ENCODE assay signal across 8 cellular contexts in the genomic region with DNA sequence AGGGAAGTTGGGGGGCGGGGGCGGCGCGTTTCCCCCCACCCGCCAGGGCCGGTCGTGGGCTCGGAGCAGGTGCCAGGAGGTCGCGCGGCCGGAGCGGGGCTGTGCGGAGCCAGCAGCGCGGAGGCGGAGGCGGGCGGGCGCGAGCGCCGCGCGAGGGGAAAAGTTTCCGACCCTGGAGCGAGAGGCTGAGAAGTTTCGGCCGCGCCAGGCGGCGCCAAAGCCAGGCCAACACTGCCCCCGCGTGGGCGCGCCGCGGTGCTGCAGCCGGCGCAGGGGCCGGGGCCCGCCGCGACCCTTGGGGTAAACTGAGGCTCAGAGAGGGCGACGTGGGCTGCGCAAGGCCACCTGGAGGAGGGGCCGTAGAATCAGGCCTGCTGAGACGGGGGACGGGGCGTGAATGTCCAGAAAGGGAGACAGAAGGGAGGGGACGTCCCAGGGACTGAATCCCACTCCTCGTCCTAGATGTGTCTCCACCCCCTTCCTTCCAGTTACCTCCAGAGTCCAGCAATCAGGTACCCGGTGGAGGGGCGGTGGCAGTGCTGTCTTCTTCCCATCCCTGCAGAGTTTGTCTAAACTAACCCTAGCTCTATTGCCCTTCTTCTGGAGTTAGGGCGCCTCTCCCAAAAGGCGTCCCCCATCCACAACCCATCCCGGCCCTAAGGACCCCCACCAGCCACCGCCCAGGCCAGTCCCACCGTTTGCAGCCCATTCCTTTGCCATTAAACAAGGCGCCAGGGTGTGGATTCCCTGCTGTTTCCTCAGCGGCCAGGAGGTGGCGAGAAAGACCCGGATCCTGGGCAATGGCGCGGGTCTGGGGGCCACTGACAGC. TPM values are rescaled to one million over a fixed set of nuclear protein-coding genes. Genes with fewer than 3 reads are reported as not detected.
DNase-seq lines count a peak whose midpoint lies in the region; ATAC-seq and TF ChIP-seq lines count a peak whose summit lies in the region.

No MANE protein-coding gene starts in this region.

- H3K9ac ChIP-seq in ES-I3 (ENCODE audit: low read depth, low read length), result peak overlapping the region; percentile 63

- H3K27me3 ChIP-seq in muscle layer of duodenum (ENCODE audit: low read depth, low read length), result no peaks in the 10 kb centered on the region

- ATAC-seq in HG03108 (IDR thresholded peaks at IDR 0.05; ENCODE audit: unreplicated experiment) (peak; percentile 46), GM21737 (IDR thresholded peaks at IDR 0.05; ENCODE audit: unreplicated experiment) (no peak)
- peak; percentile 79 to 80 for ATAC-seq in activated T-cell treated with anti-CD3 and anti-CD28 coated beads, Interleukin-2, amount 50 U/mL, for 4 hours
- ATAC-seq in stimulated activated memory B cell treated with anti-CD40 and anti-IgM and Interleukin-4, amounts not matched to agents 10 μg/mL and 1 μg/mL and 100 μg/mL, for 72 hours, result peak; percentile 78

- peak overlapping the region; percentile 76 for H3K27ac Mint-ChIP-seq in stimulated activated memory B cell treated with anti-CD40 and anti-IgM and Interleukin-4, amounts not matched to agents 10 μg/mL and 1 μg/mL and 100 μg/mL, for 72 hours

- peak overlapping the region; percentile 76 for H3K4me3 Mint-ChIP-seq in activated T-cell treated with anti-CD3 and anti-CD28 coated beads, Interleukin-2, amount 50 U/mL, for 4 hours
- H3K4me3 Mint-ChIP-seq in stimulated activated memory B cell treated with anti-CD40 and anti-IgM and Interleukin-4, amounts not matched to agents 10 μg/mL and 1 μg/mL and 100 μg/mL, for 72 hours, result peak overlapping the region; percentile 78

- peaks cover 22% of the 10 kb centered on the region for H3K4me1 Mint-ChIP-seq in activated T-cell treated with anti-CD3 and anti-CD28 coated beads, Interleukin-2, amount 50 U/mL, for 4 hours (ENCODE audit: low read depth)
- H3K4me1 Mint-ChIP-seq in stimulated activated memory B cell treated with anti-CD40 and anti-IgM and Interleukin-4, amounts not matched to agents 10 μg/mL and 1 μg/mL and 100 μg/mL, for 72 hours, result peaks cover 35% of the 10 kb centered on the region

- H3K36me3 Mint-ChIP-seq in activated T-cell treated with anti-CD3 and anti-CD28 coated beads, Interleukin-2, amount 50 U/mL, for 4 hours (ENCODE audit: insufficient read depth), result no peaks in the 10 kb centered on the region
- no peaks in the 10 kb centered on the region for H3K36me3 Mint-ChIP-seq in stimulated activated memory B cell treated with anti-CD40 and anti-IgM and Interleukin-4, amounts not matched to agents 10 μg/mL and 1 μg/mL and 100 μg/mL, for 72 hours

- no peaks in the 10 kb centered on the region for H3K9me3 ChIP-seq in ES-I3 (ENCODE audit: control insufficient read depth, insufficient read depth, low read length)
- H3K9me3 ChIP-seq in muscle layer of duodenum (ENCODE audit: control insufficient read depth in 1 of 2, low read length in 2 of 2), result no peaks in the 10 kb centered on the region

- H3K27me3 Mint-ChIP-seq in activated T-cell treated with anti-CD3 and anti-CD28 coated beads, Interleukin-2, amount 50 U/mL, for 4 hours (ENCODE audit: low read depth), result no peaks in the 10 kb centered on the region
- peaks cover 8% of the 10 kb centered on the region for H3K27me3 Mint-ChIP-seq in stimulated activated memory B cell treated with anti-CD40 and anti-IgM and Interleukin-4, amounts not matched to agents 10 μg/mL and 1 μg/mL and 100 μg/mL, for 72 hours

- no peak for TF ChIP-seq POLR2A in erythroblast (IDR thresholded peaks at IDR 0.05; ENCODE audit: low read length)

- DNase-seq in OCI-M2 (lab: John Stamatoyannopoulos, UW; ENCODE audit: unreplicated experiment), result peak; percentile 11
- peak; percentile 72 for DNase-seq in activated T-cell treated with anti-CD3 and anti-CD28 coated beads, Interleukin-2, amount 50 U/mL, for 4 hours
- DNase-seq in erythroblast (lab: John Stamatoyannopoulos, UW), result peak; percentile 55 to 67

- H3K4me1 ChIP-seq in ES-I3 (ENCODE audit: insufficient read depth, low read length) (peaks cover 15% of the 10 kb centered on the region; the same call in 1 of the 2 replicates), muscle layer of duodenum (ENCODE audit: control insufficient read depth in 1 of 2, insufficient read depth in 2 of 2, low read length in 2 of 2) (peaks cover 6 to 15% of the 10 kb centered on the region in 2 donors)

- H3K4me3 ChIP-seq in muscle layer of duodenum (ENCODE audit: low read depth in 1 of 2, low read length in 2 of 2), result peak overlapping the region; percentile 64 to 70

- no peaks in the 10 kb centered on the region for H3K36me3 ChIP-seq in ES-I3 (ENCODE audit: insufficient read depth, low read length)
- H3K36me3 ChIP-seq in muscle layer of duodenum (ENCODE audit: control insufficient read depth in 1 of 2, insufficient read depth in 2 of 2, low read length in 2 of 2), result no peaks in the 10 kb centered on the region

- no peaks in the 10 kb centered on the region for H3K9me3 Mint-ChIP-seq in activated T-cell treated with anti-CD3 and anti-CD28 coated beads, Interleukin-2, amount 50 U/mL, for 4 hours
- H3K9me3 Mint-ChIP-seq in stimulated activated memory B cell treated with anti-CD40 and anti-IgM and Interleukin-4, amounts not matched to agents 10 μg/mL and 1 μg/mL and 100 μg/mL, for 72 hours, result no peaks in the 10 kb centered on the region

- peak overlapping the region; percentile 63 for H3K27ac ChIP-seq in muscle layer of duodenum (ENCODE audit: low read length)

RNA-seq across cellular contexts. Expression of a gene that starts 10.2 kb away (rescaled TPM):
- total RNA-seq in activated T-cell treated with anti-CD3 and anti-CD28 coated beads, Interleukin-2, amount 50 U/mL, for 4 hours, result not detected

RNA-seq across cellular contexts. Expression of a gene that starts 15.3 kb away (rescaled TPM):
- total RNA-seq in activated T-cell treated with anti-CD3 and anti-CD28 coated beads, Interleukin-2, amount 50 U/mL, for 4 hours, result 100 to 1,000 TPM in 1 of 3 donors, 10 to 100 TPM in 2; 93.4 to 111 (median 96.6) TPM

RNA-seq across cellular contexts. Expression of a gene that starts 31.3 kb away (rescaled TPM):
- 10 to 100 TPM; 32.1 to 35.3 (median 35.1) TPM for total RNA-seq in activated T-cell treated with anti-CD3 and anti-CD28 coated beads, Interleukin-2, amount 50 U/mL, for 4 hours

RNA-seq across cellular contexts. Expression of a gene that starts 54.8 kb away (rescaled TPM):
- 1 to 10 TPM in 1 of 3 donors, under 1 TPM in 2; 0.50 to 1.3 (median 0.57) TPM for total RNA-seq in activated T-cell treated with anti-CD3 and anti-CD28 coated beads, Interleukin-2, amount 50 U/mL, for 4 hours

Comparison
In these comparisons a context has a peak if more than half of its experiments do, and no peak if none do; other contexts are left out.
1. DNase-seq: peak in every context shown above with its lines; median percentile 72 in activated T-cell treated with anti-CD3 and anti-CD28 coated beads, Interleukin-2, amount 50 U/mL, for 4 hours; 61 in erythroblast; 11 in OCI-M2.